24 cellular contexts compared by ENCODE assay signal in genomic region chr2:219438453-219438852, GRCh38. TPM values are rescaled to one million over a fixed set of nuclear protein-coding genes. Genes with fewer than 3 reads are reported as not detected.
"Had no signal": no experiment of that assay in that cellular context is flagged by ENCODE, and none has a peak within 500 bp of the region (broad histone marks: within the 10 kb centered on the region; RNA-seq: fewer than 3 reads in every experiment).

No MANE protein-coding gene starts in this region.

- H3K9me3 ChIP-seq: heart right ventricle, left lung, lower lobe of right lung, neutrophil, spleen had no signal

- ATAC-seq: heart right ventricle, left lung, lower lobe of right lung had no signal

- H3K27ac ChIP-seq: brain microvascular endothelial cell, epithelial cell of prostate, left lung, lower lobe of right lung, neutrophil, spleen had no signal

- H3K36me3 ChIP-seq: brain microvascular endothelial cell, heart right ventricle, left lung, lower lobe of right lung, neutrophil, spleen had no signal

- DNase-seq: activated CD4-positive, alpha-beta memory T cell treated with anti-CD3 and anti-CD28 coated beads, Interleukin-2, amount 10 ng/mL, durations not matched to agents 7 days and 5 days; activated CD4-positive, alpha-beta T cell treated with anti-CD3 and anti-CD28 coated beads for 1 hour; activated CD4-positive, alpha-beta T cell treated with anti-CD3 and anti-CD28 coated beads, Interleukin-2, amount 10 ng/mL, durations not matched to agents 7 days and 5 days; activated CD8-positive, alpha-beta memory T cell treated with anti-CD3 and anti-CD28 coated beads, Interleukin-2, amount 50 U/mL, for 48 hours; activated gamma-delta T cell; activated naive CD4-positive, alpha-beta T cell treated with anti-CD3 and anti-CD28 coated beads, Interleukin-2, amount 10 ng/mL, durations not matched to agents 7 days and 5 days; activated naive CD8-positive, alpha-beta T cell treated with anti-CD3 and anti-CD28 coated beads, Interleukin-2, amount 10 ng/mL, durations not matched to agents 7 days and 5 days; activated T-cell treated with anti-CD3 and anti-CD28 coated beads, Interleukin-2, amount 50 U/mL, for 24 hours; amniotic stem cell; brain microvascular endothelial cell; caudate nucleus; heart right ventricle; kidney glomerular epithelial cell; left lung; lower lobe of right lung; mesendoderm; spleen; stimulated activated naive CD4-positive, alpha-beta T cell treated with Interleukin-2 at 50 U/mL for 16 hours; T-helper 2 cell had no signal

- H3K4me3 ChIP-seq: heart right ventricle, left lung, lower lobe of right lung, spleen had no signal

RNA-seq across cellular contexts. Expression of gene DES, which starts 20.3 kb away (rescaled TPM):
- total RNA-seq: activated CD4-positive, alpha-beta memory T cell treated with anti-CD3 and anti-CD28 coated beads, Interleukin-2, amount 10 ng/mL, durations not matched to agents 7 days and 5 days; activated CD4-positive, alpha-beta T cell treated with anti-CD3 and anti-CD28 coated beads, Interleukin-2, amount 10 ng/mL, durations not matched to agents 7 days and 5 days; activated naive CD8-positive, alpha-beta T cell treated with anti-CD3 and anti-CD28 coated beads, Interleukin-2, amount 10 ng/mL, durations not matched to agents 7 days and 5 days; glomerular endothelial cell; osteocyte; progenitor cell of endocrine pancreas had no signal
